28 cellular contexts compared by ENCODE assay signal in the genomic region with DNA sequence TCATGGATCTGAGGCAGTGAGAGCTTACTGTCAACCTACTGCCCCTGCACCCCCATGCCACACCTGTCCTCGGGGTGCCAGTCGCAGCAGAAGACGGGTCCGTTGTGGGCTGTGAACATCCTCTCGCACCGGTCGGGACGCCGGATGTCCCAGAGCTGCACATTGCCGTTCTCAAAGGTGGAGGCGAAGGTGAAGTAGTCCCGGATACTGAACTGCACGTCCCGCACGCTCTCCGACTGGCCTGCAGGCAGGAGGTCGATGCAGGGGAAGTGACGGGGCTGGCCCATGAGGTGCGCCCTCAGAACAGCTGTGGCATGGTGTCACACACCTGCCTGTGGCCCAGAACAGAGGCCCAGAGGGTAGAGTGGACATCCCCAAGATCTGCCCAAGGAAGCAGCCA. TPM values are rescaled to one million over a fixed set of nuclear protein-coding genes. Genes with fewer than 3 reads are reported as not detected.
"Had no signal": no experiment of that assay in that cellular context is flagged by ENCODE, and none has a peak within 500 bp of the region (broad histone marks: within the 10 kb centered on the region; RNA-seq: fewer than 3 reads in every experiment).

No MANE protein-coding gene starts in this region.

- H3K9me3 ChIP-seq: esophagus muscularis mucosa, heart left ventricle, neutrophil, upper lobe of left lung, vagina had no signal

- H3K27ac ChIP-seq: esophagus muscularis mucosa, foreskin keratinocyte, heart left ventricle, neutrophil, skin epidermis, upper lobe of left lung, vagina, VCaP had no signal

- H3K4me3 ChIP-seq: esophagus muscularis mucosa, heart left ventricle, skin epidermis, upper lobe of left lung, vagina had no signal

- ATAC-seq: activated CD4-positive, CD25-positive, alpha-beta regulatory T cell treated with anti-CD3 and anti-CD28 coated beads, Interleukin-2, amount 50 U/mL, for 24 hours; foreskin keratinocyte; heart left ventricle; naive thymus-derived CD4-positive, alpha-beta T cell; sciatic nerve; stimulated activated naive CD8-positive, alpha-beta T cell treated with anti-CD3 and anti-CD28 coated beads, Interleukin-15, amount 100 ng/mL, for 72 hours had no signal

- H3K9me3 Mint-ChIP-seq: activated CD4-positive, alpha-beta memory T cell treated with anti-CD3 and anti-CD28 coated beads, Interleukin-2, amount 10 ng/mL, durations not matched to agents 7 days and 5 days; activated naive CD8-positive, alpha-beta T cell treated with anti-CD3 and anti-CD28 coated beads for 36 hours; activated T-cell treated with anti-CD3 and anti-CD28 coated beads, Interleukin-2, amount 50 U/mL, for 24 hours had no signal

- FAIRE-seq: astrocyte, colon had no signal

- H3K27me3 Mint-ChIP-seq: activated CD4-positive, alpha-beta memory T cell treated with anti-CD3 and anti-CD28 coated beads, Interleukin-2, amount 10 ng/mL, durations not matched to agents 7 days and 5 days; activated naive CD8-positive, alpha-beta T cell treated with anti-CD3 and anti-CD28 coated beads for 36 hours; activated T-cell treated with anti-CD3 and anti-CD28 coated beads, Interleukin-2, amount 50 U/mL, for 24 hours had no signal

- H3K27me3 ChIP-seq: upper lobe of left lung, vagina had no signal

- H3K4me3 Mint-ChIP-seq: activated naive CD8-positive, alpha-beta T cell treated with anti-CD3 and anti-CD28 coated beads for 36 hours had no signal

- H3K4me1 ChIP-seq: foreskin keratinocyte had no signal

- DNase-seq: activated CD4-positive, alpha-beta memory T cell treated with anti-CD3 and anti-CD28 coated beads, Interleukin-2, amount 10 ng/mL, durations not matched to agents 7 days and 5 days; activated CD4-positive, alpha-beta T cell treated with anti-CD3 and anti-CD28 coated beads for 48 hours; activated CD8-positive, alpha-beta memory T cell treated with anti-CD3 and anti-CD28 coated beads, Interleukin-2, amount 50 U/mL, for 48 hours; activated gamma-delta T cell; activated naive CD8-positive, alpha-beta T cell treated with anti-CD3 and anti-CD28 coated beads for 36 hours; activated T-cell treated with anti-CD3 and anti-CD28 coated beads, Interleukin-2, amount 50 U/mL, for 24 hours; dermis blood vessel endothelial cell; effector CD4-positive, alpha-beta T cell; foreskin keratinocyte; heart left ventricle; hypothalamus; midbrain; naive thymus-derived CD4-positive, alpha-beta T cell; stimulated activated CD4-positive, alpha-beta T cell treated with anti-CD3 and anti-CD28 coated beads, Interleukin-12 subunit alpha, Interleukin-12 subunit beta, amount 100 ng/mL, for 4 hours; stimulated activated CD4-positive, alpha-beta T cell treated with anti-CD3 and anti-CD28 coated beads, Interleukin-4, amount 100 ng/mL, for 1 hour; stimulated activated naive CD8-positive, alpha-beta T cell treated with anti-CD3 and anti-CD28 coated beads, Interleukin-15, amount 100 ng/mL, for 72 hours; substantia nigra had no signal

- H3K27ac Mint-ChIP-seq: activated CD4-positive, alpha-beta memory T cell treated with anti-CD3 and anti-CD28 coated beads, Interleukin-2, amount 10 ng/mL, durations not matched to agents 7 days and 5 days; activated naive CD8-positive, alpha-beta T cell treated with anti-CD3 and anti-CD28 coated beads for 36 hours; stimulated activated naive CD8-positive, alpha-beta T cell treated with anti-CD3 and anti-CD28 coated beads, Interleukin-15, amount 100 ng/mL, for 72 hours had no signal

RNA-seq across cellular contexts. Expression of gene RHBDL1, which starts 12.0 kb away (rescaled TPM):
- polyA plus RNA-seq: naive thymus-derived CD4-positive, alpha-beta T cell had no signal

RNA-seq across cellular contexts. Expression of gene FBXL16, which starts 18.1 kb away (rescaled TPM):
- total RNA-seq: dermis blood vessel endothelial cell, posterior vena cava had no signal
